8 cellular contexts compared by ENCODE assay signal in the genomic region with DNA sequence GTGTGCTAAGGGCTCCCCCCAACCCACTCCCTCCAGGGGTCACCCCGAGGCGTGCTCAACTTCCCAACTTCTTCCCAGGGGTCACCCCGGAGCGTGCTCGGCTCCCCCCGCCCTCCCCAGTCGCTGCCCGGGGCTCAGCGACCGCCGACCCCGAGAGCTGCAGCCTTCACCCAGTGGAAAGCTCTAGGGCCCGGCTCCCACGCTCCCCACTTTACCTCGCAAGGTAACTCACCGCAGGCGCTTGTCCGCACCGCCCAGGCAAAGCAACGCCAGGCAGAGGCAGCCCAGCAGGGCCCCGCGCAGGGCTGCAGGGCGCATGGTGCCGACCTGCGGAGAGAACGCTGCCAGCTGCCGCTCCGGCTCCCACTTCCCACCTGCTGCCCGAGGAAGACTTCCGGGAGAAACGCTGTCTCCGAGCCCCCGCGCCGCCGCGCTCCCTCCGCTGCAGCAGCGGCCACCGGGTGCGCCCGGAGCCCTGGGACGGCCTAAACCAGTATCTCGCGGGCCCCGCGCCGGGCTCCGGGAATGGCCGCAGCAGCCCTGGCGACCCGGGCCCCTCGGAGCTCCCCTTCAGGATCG. TPM values are rescaled to one million over a fixed set of nuclear protein-coding genes. Genes with fewer than 3 reads are reported as not detected.
A peak's percentile ranks its signal among the peaks of the same experiment; 100 is the strongest.
DNase-seq lines count a peak whose midpoint lies in the region; ATAC-seq and TF ChIP-seq lines count a peak whose summit lies in the region.

No MANE protein-coding gene starts in this region.

- H3K4me1 ChIP-seq in OCI-LY3 (ENCODE audit: low read length) (peaks cover 55% of the 10 kb centered on the region), duodenal mucosa (ENCODE audit: control insufficient read depth in 1 of 2, insufficient read depth in 2 of 2, low read length in 2 of 2) (peaks cover 24 to 26% of the 10 kb centered on the region in 2 donors), mucosa of descending colon (ENCODE audit: low read depth) (peaks cover 14% of the 10 kb centered on the region)

- ATAC-seq in HG02884 (IDR thresholded peaks at IDR 0.05; ENCODE audit: unreplicated experiment) (peak; percentile 3), mucosa of descending colon (peak; percentile 48)

- H3K9me3 ChIP-seq in OCI-LY3 (ENCODE audit: insufficient read depth, low read length) (no peaks in the 10 kb centered on the region), duodenal mucosa (ENCODE audit: control insufficient read depth in 1 of 2, low read length in 2 of 2) (no peaks in the 10 kb centered on the region), mucosa of descending colon (no peaks in the 10 kb centered on the region)

- peak; percentile 49 for DNase-seq in activated naive CD4-positive, alpha-beta T cell treated with Interleukin-2 at 50 U/mL for 16 hours
- DNase-seq in activated naive CD4-positive, alpha-beta T cell treated with anti-CD3 and anti-CD28 coated beads, Interleukin-2, amount 50 U/mL, for 16 hours: no peak
- DNase-seq in mucosa of descending colon (no peak), ecto neural progenitor cell (ENCODE audit: low spot score) (no peak), activated gamma-delta T cell (lab: John Stamatoyannopoulos, UW) (no peak)

- peaks cover 21% of the 10 kb centered on the region; the same call in 1 of the 2 replicates for H4K20me1 ChIP-seq in OCI-LY3 (ENCODE audit: insufficient read depth, low read length)

- H3K9ac ChIP-seq in OCI-LY3 (ENCODE audit: low read length): peak overlapping the region; percentile 71
- peak overlapping the region; percentile 80 to 91 for H3K9ac ChIP-seq in duodenal mucosa (ENCODE audit: low read depth in 1 of 2, low read length in 2 of 2)

- H3K79me2 ChIP-seq in OCI-LY3 (ENCODE audit: low read length): no peaks in the 10 kb centered on the region

- H3K36me3 ChIP-seq in OCI-LY3 (replicated peaks; ENCODE audit: low read depth, low read length): peaks cover 9% of the 10 kb centered on the region
- H3K36me3 ChIP-seq in duodenal mucosa (ENCODE audit: control insufficient read depth in 1 of 2, insufficient read depth in 2 of 2, low read length in 2 of 2): peaks cover 0 to 10% of the 10 kb centered on the region in 2 donors
- H3K36me3 ChIP-seq in mucosa of descending colon (ENCODE audit: low read depth): no peaks in the 10 kb centered on the region

- peak overlapping the region; percentile 19; the same call in 1 of the 2 replicates for H2AFZ ChIP-seq in OCI-LY3 (ENCODE audit: low read depth, low read length)

- no peak overlapping the region for H3K27ac ChIP-seq in OCI-LY3 (ENCODE audit: low read length)
- H3K27ac ChIP-seq in duodenal mucosa (ENCODE audit: low read depth, low read length): peak overlapping the region; percentile 58

- H3K27me3 ChIP-seq in OCI-LY3 (ENCODE audit: low read depth, low read length): peaks cover 24% of the 10 kb centered on the region
- no peaks in the 10 kb centered on the region for H3K27me3 ChIP-seq in duodenal mucosa (ENCODE audit: control insufficient read depth in 1 of 2, insufficient read depth in 2 of 2, low read length in 2 of 2)

- H3K4me3 ChIP-seq in OCI-LY3 (ENCODE audit: low read length) (peak overlapping the region; percentile 98), duodenal mucosa (ENCODE audit: low read depth in 1 of 2, low read length in 2 of 2) (peak overlapping the region; percentile 89 to 92), mucosa of descending colon (peak overlapping the region; percentile 35)

- intact Hi-C loops in mucosa of descending colon (cut with DNase I, micrococcal nuclease): no loop called here

- H3K4me2 ChIP-seq in OCI-LY3 (ENCODE audit: low read length): peak overlapping the region; percentile 99

- TF ChIP-seq CTCF in OCI-LY3 (IDR thresholded peaks at IDR 0.05; ENCODE audit: low read depth, low read length) (no peak), mucosa of descending colon (IDR thresholded peaks at IDR 0.05) (no peak)

RNA-seq across cellular contexts. Expression of a gene that starts 0.4 kb away (rescaled TPM):
- total RNA-seq in mucosa of descending colon: 100 to 1,000 TPM in 2 of 3 donors, 10 to 100 TPM in 1; 60.1 to 127 (median 109) TPM

RNA-seq across cellular contexts. Expression of a gene that starts 43.2 kb away (rescaled TPM):
- total RNA-seq in mucosa of descending colon: 10 to 100 TPM; 20.4 to 24.7 (median 24.2) TPM

Comparison
In these comparisons a context has a peak if more than half of its experiments do, and no peak if none do; other contexts are left out.
1. H3K4me3 ChIP-seq: peak in every context shown above with its lines; median percentile 98 in OCI-LY3; 90 in duodenal mucosa; 35 in mucosa of descending colon.